1 cellular context compared by ENCODE assay signal in genomic region chr11:122100222-122101080, GRCh38.
TF ChIP-seq lines count a peak whose summit lies in the region.

No MANE protein-coding gene starts in this region.

TF ChIP-seq in SK-N-SH, 30 proteins besides CTCF, POLR2A, EP300 and RAD21 (continued from another document):
- TF ChIP-seq, protein P1, sequence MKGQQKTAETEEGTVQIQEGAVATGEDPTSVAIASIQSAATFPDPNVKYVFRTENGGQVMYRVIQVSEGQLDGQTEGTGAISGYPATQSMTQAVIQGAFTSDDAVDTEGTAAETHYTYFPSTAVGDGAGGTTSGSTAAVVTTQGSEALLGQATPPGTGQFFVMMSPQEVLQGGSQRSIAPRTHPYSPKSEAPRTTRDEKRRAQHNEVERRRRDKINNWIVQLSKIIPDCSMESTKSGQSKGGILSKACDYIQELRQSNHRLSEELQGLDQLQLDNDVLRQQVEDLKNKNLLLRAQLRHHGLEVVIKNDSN (IDR thresholded peaks at IDR 0.05; ENCODE audit: borderline replicate concordance, low read depth) = no peak
- TF ChIP-seq JUND (IDR thresholded peaks at IDR 0.05) = 0 out of 2 replicates have a peak, but pooled peaks have one; percentile 3
- TF ChIP-seq NFIC (IDR thresholded peaks at IDR 0.05; ENCODE audit: borderline replicate concordance) = no peak
- no peak for TF ChIP-seq ELF1 (IDR thresholded peaks at IDR 0.05)
- no peak for TF ChIP-seq GATA2 (CRISPR knock-in tag; IDR thresholded peaks at IDR 0.05)
- TF ChIP-seq FOSL2 (IDR thresholded peaks at IDR 0.05; ENCODE audit: borderline replicate concordance, low read depth) = no peak
- TF ChIP-seq TAF1 (IDR thresholded peaks at IDR 0.05; ENCODE audit: borderline replicate concordance, low read depth, low read length) = peak; percentile 83
- no peak for TF ChIP-seq FOXM1 (IDR thresholded peaks at IDR 0.05; ENCODE audit: low read depth)
- no peak for TF ChIP-seq SMC3 (IDR thresholded peaks at IDR 0.05; ENCODE audit: low read depth, low read length)
- peak; percentile 82; the same call in 1 of the 2 replicates for TF ChIP-seq POLR2AphosphoS5 (IDR thresholded peaks at IDR 0.05; ENCODE audit: low read depth, low read length)
- no peak for TF ChIP-seq USF2 (IDR thresholded peaks at IDR 0.05; ENCODE audit: borderline replicate concordance, low read depth, low read length)
- no peak for TF ChIP-seq GABPA (IDR thresholded peaks at IDR 0.05; ENCODE audit: low read depth)
- no peak for TF ChIP-seq RFX5 (IDR thresholded peaks at IDR 0.05; ENCODE audit: low read length)
